Comparison of ENCODE assay signal across 26 cellular contexts in the genomic region with DNA sequence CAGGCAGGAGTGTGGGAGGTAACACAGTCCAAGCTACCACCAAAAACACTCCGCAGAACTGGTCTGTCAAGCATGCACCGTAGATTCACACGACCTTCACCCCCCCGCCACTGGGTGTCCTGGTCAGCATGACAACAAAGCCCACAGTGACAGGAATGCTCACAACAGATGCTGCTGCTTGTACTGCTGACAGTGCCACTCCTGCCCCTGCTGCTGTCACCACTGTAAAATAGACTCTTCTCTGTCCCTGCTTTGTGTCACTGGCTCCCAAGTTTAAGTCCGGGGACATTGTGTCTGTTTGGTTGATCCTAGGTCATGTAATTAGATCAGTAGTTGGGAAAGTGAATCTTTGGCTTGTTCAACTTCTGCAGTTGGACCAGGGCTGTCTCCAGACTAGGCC. TPM values are rescaled to one million over a fixed set of nuclear protein-coding genes. Genes with fewer than 3 reads are reported as not detected.
A peak's percentile ranks its signal among the peaks of the same experiment; 100 is the strongest.
DNase-seq lines count a peak whose midpoint lies in the region; ATAC-seq, FAIRE-seq and TF ChIP-seq lines count a peak whose summit lies in the region.
"Had no signal": no experiment of that assay in that cellular context is flagged by ENCODE, and none has a peak within 500 bp of the region (broad histone marks: within the 10 kb centered on the region; RNA-seq: fewer than 3 reads in every experiment).

No MANE protein-coding gene starts in this region.

- TF ChIP-seq EP300 in HepG2 (IDR thresholded peaks at IDR 0.05; ENCODE audit: low read depth in 2 of 2, low read length in 2 of 2) (no peak), HepG2 (CRISPR knock-in tag; IDR thresholded peaks at IDR 0.05; ENCODE audit: borderline replicate concordance) (no peak)

- H3K9ac ChIP-seq in HepG2 (ENCODE audit: insufficient read depth, low read depth, low read length), result no peak overlapping the region

- H3K4me3 Mint-ChIP-seq in MCF 10A (ENCODE audit: unreplicated experiment), result no peak overlapping the region
- H3K4me3 Mint-ChIP-seq: activated B cell treated with CpG ODN at 0.5 μM for 24 hours; activated CD4-positive, alpha-beta memory T cell treated with anti-CD3 and anti-CD28 coated beads for 36 hours had no signal

- TF ChIP-seq CTCF in breast epithelium (IDR thresholded peaks at IDR 0.05) (no peak), MCF 10A (IDR thresholded peaks at IDR 0.05; ENCODE audit: unreplicated experiment) (no peak), HepG2 (CRISPR knock-in tag; IDR thresholded peaks at IDR 0.05) (0 out of 2 replicates have a peak, but pooled peaks have one; percentile 7)

- H3K36me3 ChIP-seq in breast epithelium (no peaks in the 10 kb centered on the region), HepG2 (replicated peaks in 1 of 2; ENCODE audit: control insufficient read depth in 1 of 2, insufficient read depth in 2 of 2, low read length in 2 of 2) (no peaks in the 10 kb centered on the region)
- H3K36me3 ChIP-seq: cardiac muscle cell, pancreas had no signal

- no peak for TF ChIP-seq RAD21 in HepG2 (CRISPR knock-in tag; IDR thresholded peaks at IDR 0.05)

- intact Hi-C loops in breast epithelium (cut with DNase I; ENCODE audit: low total_unique reads) (no loop called here), MCF 10A (cut with micrococcal nuclease) (no loop called here), HepG2 (cut with micrococcal nuclease; ENCODE audit: unreplicated experiment) (no loop called here)

- H3K9me3 ChIP-seq in breast epithelium, result no peaks in the 10 kb centered on the region
- no peaks in the 10 kb centered on the region for H3K9me3 ChIP-seq in HepG2 (ENCODE audit: low read length)
- H3K9me3 ChIP-seq: pancreas had no signal

- no peak overlapping the region for H3K27ac Mint-ChIP-seq in MCF 10A (ENCODE audit: low read depth, unreplicated experiment)
- H3K27ac Mint-ChIP-seq: activated B cell treated with CpG ODN at 0.5 μM for 24 hours; activated CD4-positive, alpha-beta memory T cell treated with anti-CD3 and anti-CD28 coated beads for 36 hours had no signal

- no peaks in the 10 kb centered on the region for H3K27me3 Mint-ChIP-seq in MCF 10A (ENCODE audit: insufficient read depth, unreplicated experiment)

- H3K27me3 ChIP-seq in breast epithelium (no peaks in the 10 kb centered on the region), HepG2 (ENCODE audit: control insufficient read depth in 1 of 2, insufficient read depth in 2 of 2, low read length in 2 of 2) (peaks cover 0 to 3% of the 10 kb centered on the region in 2 experiments; a peak in 1 of 5 replicates)
- H3K27me3 ChIP-seq: cardiac muscle cell, pancreas had no signal

- FAIRE-seq in HepG2 (lab: Jason Lieb, UNC), result no peak
- FAIRE-seq: frontal cortex, GM12891, pancreas had no signal

- H3K4me2 ChIP-seq in HepG2 (ENCODE audit: low read depth, low read length), result no peak overlapping the region; the same call in 1 of the 2 replicates

- ATAC-seq in HepG2, result peak; percentile 96
- ATAC-seq in HG02763 (IDR thresholded peaks at IDR 0.05; ENCODE audit: unreplicated experiment), result no peak

- peak; percentile 50 to 74 for DNase-seq in breast epithelium (ENCODE audit: low spot score in 2 of 2)
- no peak for DNase-seq in MCF 10A (ENCODE audit: unreplicated experiment)
- peak; percentile 72 for DNase-seq in ecto neural progenitor cell (ENCODE audit: low spot score)
- peak; percentile 41 for DNase-seq in HepG2 (ENCODE audit: low spot score)
- no peak for DNase-seq in NCI-H2227 treated with DMSO at 0.1 percent for 48 hours (lab: John Stamatoyannopoulos, UW)
- no peak for DNase-seq in middle frontal gyrus (ENCODE audit: extremely low spot score, low spot score)
- no peak for DNase-seq in HPDE6-E6E7 (ENCODE audit: extremely low spot score)
- DNase-seq: ACHN; activated B cell treated with CpG ODN at 0.5 μM for 24 hours; activated CD4-positive, alpha-beta memory T cell treated with anti-CD3 and anti-CD28 coated beads for 36 hours; DMS 273 treated with DMSO at 0.1 percent for 48 hours; NCI-H2029 treated with DMSO at 0.1 percent for 48 hours; NCI-H446 treated with DMSO at 0.1 percent for 48 hours; pancreas; stimulated activated CD4-positive, alpha-beta T cell treated with anti-CD3 and anti-CD28 coated beads, Interleukin-4, amount 100 ng/mL, for 4 hours; T-helper 2 cell had no signal

- H3K9me3 Mint-ChIP-seq in MCF 10A (ENCODE audit: unreplicated experiment), result no peaks in the 10 kb centered on the region
- H3K9me3 Mint-ChIP-seq: activated B cell treated with CpG ODN at 0.5 μM for 24 hours; activated CD4-positive, alpha-beta memory T cell treated with anti-CD3 and anti-CD28 coated beads for 36 hours had no signal

- H3K4me1 ChIP-seq in breast epithelium (no peaks in the 10 kb centered on the region), HepG2 (ENCODE audit: insufficient read depth, low read length) (0 out of 2 replicates have a peak, but pooled peaks cover 6% of the 10 kb centered on the region)
- H3K4me1 ChIP-seq: pancreas had no signal

- H3K4me1 Mint-ChIP-seq in MCF 10A (ENCODE audit: insufficient read depth, unreplicated experiment), result no peaks in the 10 kb centered on the region

- H3K36me3 Mint-ChIP-seq in MCF 10A (ENCODE audit: insufficient read depth, unreplicated experiment), result no peaks in the 10 kb centered on the region
- H3K36me3 Mint-ChIP-seq: activated CD4-positive, alpha-beta memory T cell treated with anti-CD3 and anti-CD28 coated beads for 36 hours had no signal

- H3K79me2 ChIP-seq in HepG2 (ENCODE audit: insufficient read depth, low read length), result no peaks in the 10 kb centered on the region

- H3K4me3 ChIP-seq in breast epithelium, result no peak overlapping the region
- H3K4me3 ChIP-seq in HepG2 (replicated peaks in 1 of 3; ENCODE audit: insufficient read depth in 1 of 3, low read depth in 2 of 3, low read length in 3 of 3), result no peak overlapping the region
- H3K4me3 ChIP-seq: cardiac muscle cell, pancreas, skin epidermis had no signal

- WGBS in HepG2 (ENCODE audit: low lambda C conversion rate), result 0% methylated on average over 2 of the region's 5 CpGs

- POLR2A ChIA-PET in MCF 10A (lab: Yijun Ruan, JAX), result no interaction called here
- POLR2A ChIA-PET in HepG2 (lab: Yijun Ruan, JAX), result no interaction called here

- CTCF ChIA-PET in MCF 10A (lab: Yijun Ruan, JAX), result no interaction called here
- CTCF ChIA-PET in HepG2 (lab: Yijun Ruan, JAX; ENCODE audit: low intra/inter-chr PET ratio, low total read pairs), result no interaction called here

- TF ChIP-seq POLR2A in breast epithelium (IDR thresholded peaks at IDR 0.05) (no peak), HepG2 (IDR thresholded peaks at IDR 0.05; ENCODE audit: insufficient read depth in 1 of 2, low read depth in 2 of 2, low read length in 2 of 2) (no peak)

- H4K20me1 ChIP-seq in HepG2 (ENCODE audit: insufficient read depth, low read length), result no peaks in the 10 kb centered on the region

- H3K27ac ChIP-seq in breast epithelium, result no peak overlapping the region
- H3K27ac ChIP-seq in HepG2 (ENCODE audit: extremely low read length, insufficient read depth, low read length), result no peak overlapping the region
- H3K27ac ChIP-seq: cardiac muscle cell, epithelial cell of prostate, HL-60, pancreas, skin epidermis had no signal

- no peak overlapping the region for H2AFZ ChIP-seq in HepG2 (ENCODE audit: low read length)

- BruUV-seq in MCF 10A (replicated peaks; lab: Mats Ljungman, UMichigan), result no TSS peak
- no TSS peak for BruUV-seq in HepG2 (replicated peaks; lab: Mats Ljungman, UMichigan)

- in situ Hi-C loops in HepG2 (cut with HindIII; ENCODE audit: extremely low pct_ligation_motif_present, low pct_unique_long_range_greater_than_20kb), result no loop called here

RNA-seq across cellular contexts. Expression of gene ODF4, which starts 7.0 kb away (rescaled TPM):
- total RNA-seq in breast epithelium, result not detected
- total RNA-seq in MCF 10A (2022), result not detected in 2 replicates
- total RNA-seq in HepG2 (2016; rRNA removed; fragmentation: Illumina TruSeq; extraction: Trizol), result not detected in 2 replicates
- total RNA-seq in HepG2 (2016; cell fraction: cytosol; rRNA removed; fragmentation: Illumina TruSeq; extraction: Trizol; ENCODE audit: low read depth), result not detected in 2 replicates
- total RNA-seq in HepG2 (2016; cell fraction: insoluble cytoplasmic fraction; rRNA removed; fragmentation: Illumina TruSeq; extraction: Trizol), result not detected in 2 replicates
- not detected in 2 replicates for total RNA-seq in HepG2 (2016; cell fraction: membrane; rRNA removed; fragmentation: Illumina TruSeq; extraction: Trizol)
- total RNA-seq in HepG2 (2016; cell fraction: nucleus; rRNA removed; fragmentation: Illumina TruSeq; extraction: Trizol), result not detected in 2 replicates
- not detected in 2 replicates for polyA plus RNA-seq in HepG2 (2011; rRNA removed)
- polyA plus RNA-seq in HepG2 (2011; cell fraction: cytosol; rRNA removed), result not detected in 2 replicates
- polyA plus RNA-seq in HepG2 (2011; cell fraction: nucleus; rRNA removed), result not detected in 2 replicates
- not detected in 2 replicates for polyA plus RNA-seq in HepG2 (2012)
- polyA plus RNA-seq in HepG2 (2016; cell fraction: cytosol; fragmentation: Illumina TruSeq; extraction: Trizol; ENCODE audit: low read depth), result not detected in 2 replicates
- polyA plus RNA-seq in HepG2 (2016; cell fraction: insoluble cytoplasmic fraction; fragmentation: Illumina TruSeq; extraction: Trizol; ENCODE audit: low read depth), result not detected in 2 replicates
- not detected in 2 replicates for polyA plus RNA-seq in HepG2 (2016; cell fraction: membrane; fragmentation: Illumina TruSeq; extraction: Trizol; ENCODE audit: low read depth)
- polyA plus RNA-seq in HepG2 (2016; cell fraction: nucleus; fragmentation: Illumina TruSeq; extraction: Trizol; ENCODE audit: insufficient read depth, low read depth), result not detected in 2 replicates
- not detected in 2 replicates for polyA minus RNA-seq in HepG2 (2011; rRNA and poly(A)+ RNA removed; ENCODE audit: low replicate concordance)
- not detected in 2 replicates for polyA minus RNA-seq in HepG2 (2011; cell fraction: cytosol; rRNA and poly(A)+ RNA removed)
- not detected in 2 replicates for polyA minus RNA-seq in HepG2 (2011; cell fraction: nucleus; rRNA and poly(A)+ RNA removed)
- total RNA-seq: activated B cell treated with CpG ODN at 0.5 μM for 24 hours; activated CD4-positive, alpha-beta memory T cell treated with anti-CD3 and anti-CD28 coated beads for 36 hours; cardiac muscle cell; dermis microvascular lymphatic vessel endothelial cell; frontal cortex; lower leg skin; pancreas; urinary bladder had no signal
- polyA plus RNA-seq: cardiac muscle cell, pancreas, urinary bladder had no signal

RNA-seq across cellular contexts. Expression of gene ARHGEF15, which starts 22.6 kb away (rescaled TPM):
- total RNA-seq in breast epithelium (10 to 100 TPM in 2 of 3 donors, 1 to 10 TPM in 1; 2.9 to 75.4 (median 11.5) TPM), MCF 10A (2022) (not detected in 2 replicates), HepG2 (2016; rRNA removed; fragmentation: Illumina TruSeq; extraction: Trizol) (not detected in 2 replicates)
- total RNA-seq in HepG2 (2016; cell fraction: cytosol; rRNA removed; fragmentation: Illumina TruSeq; extraction: Trizol; ENCODE audit: low read depth), result not detected in 2 replicates
- total RNA-seq in HepG2 (2016; cell fraction: insoluble cytoplasmic fraction; rRNA removed; fragmentation: Illumina TruSeq; extraction: Trizol), result not detected in 2 replicates
- not detected in 2 replicates for total RNA-seq in HepG2 (2016; cell fraction: membrane; rRNA removed; fragmentation: Illumina TruSeq; extraction: Trizol)
- total RNA-seq in HepG2 (2016; cell fraction: nucleus; rRNA removed; fragmentation: Illumina TruSeq; extraction: Trizol), result not detected in 2 replicates
- not detected in 2 replicates for polyA plus RNA-seq in HepG2 (2011; rRNA removed)
- polyA plus RNA-seq in HepG2 (2011; cell fraction: cytosol; rRNA removed), result not detected in 2 replicates
- not detected in 2 replicates for polyA plus RNA-seq in HepG2 (2011; cell fraction: nucleus; rRNA removed)
- not detected in 2 replicates for polyA plus RNA-seq in HepG2 (2012)
- polyA plus RNA-seq in HepG2 (2016; cell fraction: cytosol; fragmentation: Illumina TruSeq; extraction: Trizol; ENCODE audit: low read depth), result not detected in 2 replicates
- not detected in 2 replicates for polyA plus RNA-seq in HepG2 (2016; cell fraction: insoluble cytoplasmic fraction; fragmentation: Illumina TruSeq; extraction: Trizol; ENCODE audit: low read depth)
- not detected in 2 replicates for polyA plus RNA-seq in HepG2 (2016; cell fraction: membrane; fragmentation: Illumina TruSeq; extraction: Trizol; ENCODE audit: low read depth)
- polyA plus RNA-seq in HepG2 (2016; cell fraction: nucleus; fragmentation: Illumina TruSeq; extraction: Trizol; ENCODE audit: insufficient read depth, low read depth), result not detected in 2 replicates
- not detected in 2 replicates for polyA minus RNA-seq in HepG2 (2011; rRNA and poly(A)+ RNA removed; ENCODE audit: low replicate concordance)
- not detected in 2 replicates for polyA minus RNA-seq in HepG2 (2011; cell fraction: cytosol; rRNA and poly(A)+ RNA removed)
- not detected in 2 replicates for polyA minus RNA-seq in HepG2 (2011; cell fraction: nucleus; rRNA and poly(A)+ RNA removed)
- total RNA-seq: activated B cell treated with CpG ODN at 0.5 μM for 24 hours; activated CD4-positive, alpha-beta memory T cell treated with anti-CD3 and anti-CD28 coated beads for 36 hours had no signal

RNA-seq across cellular contexts. Expression of gene SLC25A35, which starts 37.5 kb away (rescaled TPM):
- 1 to 10 TPM in 2 of 3 donors, under 1 TPM in 1; 0.96 to 4.7 (median 3.3) TPM for total RNA-seq in breast epithelium
- total RNA-seq in MCF 10A (2022), result 2.2 and 4.0 TPM in 2 replicates
- 0.28 and 0.91 TPM in 2 replicates for total RNA-seq in HepG2 (2016; rRNA removed; fragmentation: Illumina TruSeq; extraction: Trizol)
- total RNA-seq in HepG2 (2016; cell fraction: cytosol; rRNA removed; fragmentation: Illumina TruSeq; extraction: Trizol; ENCODE audit: low read depth), result 0.61 and 1.1 TPM in 2 replicates
- 0.30 and 0.82 TPM in 2 replicates for total RNA-seq in HepG2 (2016; cell fraction: insoluble cytoplasmic fraction; rRNA removed; fragmentation: Illumina TruSeq; extraction: Trizol)
- total RNA-seq in HepG2 (2016; cell fraction: membrane; rRNA removed; fragmentation: Illumina TruSeq; extraction: Trizol), result 0.46 and 0.69 TPM in 2 replicates
- total RNA-seq in HepG2 (2016; cell fraction: nucleus; rRNA removed; fragmentation: Illumina TruSeq; extraction: Trizol), result 1.9 and 2.9 TPM in 2 replicates
- 1.1 and 1.8 TPM in 2 replicates for polyA plus RNA-seq in HepG2 (2011; rRNA removed)
- polyA plus RNA-seq in HepG2 (2011; cell fraction: cytosol; rRNA removed), result 0.73 and 0.74 TPM in 2 replicates
- 12.0 and 12.7 TPM in 2 replicates for polyA plus RNA-seq in HepG2 (2011; cell fraction: nucleus; rRNA removed)
- 2.4 and 3.3 TPM in 2 replicates for polyA plus RNA-seq in HepG2 (2012)
- polyA plus RNA-seq in HepG2 (2016; cell fraction: cytosol; fragmentation: Illumina TruSeq; extraction: Trizol; ENCODE audit: low read depth), result 0.33 and 0.42 TPM in 2 replicates
- polyA plus RNA-seq in HepG2 (2016; cell fraction: insoluble cytoplasmic fraction; fragmentation: Illumina TruSeq; extraction: Trizol; ENCODE audit: low read depth), result 0.99 and 1.5 TPM in 2 replicates
- 0.37 and 0.59 TPM in 2 replicates for polyA plus RNA-seq in HepG2 (2016; cell fraction: membrane; fragmentation: Illumina TruSeq; extraction: Trizol; ENCODE audit: low read depth)
- polyA plus RNA-seq in HepG2 (2016; cell fraction: nucleus; fragmentation: Illumina TruSeq; extraction: Trizol; ENCODE audit: insufficient read depth, low read depth), result 5.8 and 6.6 TPM in 2 replicates
- polyA minus RNA-seq in HepG2 (2011; rRNA and poly(A)+ RNA removed; ENCODE audit: low replicate concordance), result 2.3 and 6.0 TPM in 2 replicates
- 0.35 and 0.49 TPM in 2 replicates for polyA minus RNA-seq in HepG2 (2011; cell fraction: cytosol; rRNA and poly(A)+ RNA removed)
- 2.1 and 2.4 TPM in 2 replicates for polyA minus RNA-seq in HepG2 (2011; cell fraction: nucleus; rRNA and poly(A)+ RNA removed)

RNA-seq across cellular contexts. Expression of gene RANGRF, which starts 44.2 kb away (rescaled TPM):
- total RNA-seq in breast epithelium (10 to 100 TPM; 22.1 to 25.2 (median 23.1) TPM), MCF 10A (2022) (38.6 and 41.8 TPM in 2 replicates), HepG2 (2016; rRNA removed; fragmentation: Illumina TruSeq; extraction: Trizol) (18.6 and 21.3 TPM in 2 replicates)
- 32.2 and 35.5 TPM in 2 replicates for total RNA-seq in HepG2 (2016; cell fraction: cytosol; rRNA removed; fragmentation: Illumina TruSeq; extraction: Trizol; ENCODE audit: low read depth)
- total RNA-seq in HepG2 (2016; cell fraction: insoluble cytoplasmic fraction; rRNA removed; fragmentation: Illumina TruSeq; extraction: Trizol), result 18.4 and 19.4 TPM in 2 replicates
- 30.6 and 38.9 TPM in 2 replicates for total RNA-seq in HepG2 (2016; cell fraction: membrane; rRNA removed; fragmentation: Illumina TruSeq; extraction: Trizol)
- total RNA-seq in HepG2 (2016; cell fraction: nucleus; rRNA removed; fragmentation: Illumina TruSeq; extraction: Trizol), result 10.6 and 12.2 TPM in 2 replicates
- 40.7 and 48.4 TPM in 2 replicates for polyA plus RNA-seq in HepG2 (2011; rRNA removed)
- polyA plus RNA-seq in HepG2 (2011; cell fraction: cytosol; rRNA removed), result 40.0 and 51.2 TPM in 2 replicates
- 53.9 and 65.1 TPM in 2 replicates for polyA plus RNA-seq in HepG2 (2011; cell fraction: nucleus; rRNA removed)
- 30.0 and 42.5 TPM in 2 replicates for polyA plus RNA-seq in HepG2 (2012)
- polyA plus RNA-seq in HepG2 (2016; cell fraction: cytosol; fragmentation: Illumina TruSeq; extraction: Trizol; ENCODE audit: low read depth), result 60.5 and 82.6 TPM in 2 replicates
- polyA plus RNA-seq in HepG2 (2016; cell fraction: insoluble cytoplasmic fraction; fragmentation: Illumina TruSeq; extraction: Trizol; ENCODE audit: low read depth), result 34.4 and 37.9 TPM in 2 replicates
- polyA plus RNA-seq in HepG2 (2016; cell fraction: membrane; fragmentation: Illumina TruSeq; extraction: Trizol; ENCODE audit: low read depth), result 50.3 and 63.7 TPM in 2 replicates
- polyA plus RNA-seq in HepG2 (2016; cell fraction: nucleus; fragmentation: Illumina TruSeq; extraction: Trizol; ENCODE audit: insufficient read depth, low read depth), result 38.8 and 42.0 TPM in 2 replicates
- 22.2 and 42.1 TPM in 2 replicates for polyA minus RNA-seq in HepG2 (2011; rRNA and poly(A)+ RNA removed; ENCODE audit: low replicate concordance)
- polyA minus RNA-seq in HepG2 (2011; cell fraction: cytosol; rRNA and poly(A)+ RNA removed), result 12.3 and 12.6 TPM in 2 replicates
- polyA minus RNA-seq in HepG2 (2011; cell fraction: nucleus; rRNA and poly(A)+ RNA removed), result 6.8 and 9.6 TPM in 2 replicates

Comparison
In these comparisons a context has a peak if more than half of its experiments do, and no peak if none do; other contexts are left out.
1. DNase-seq: peak in breast epithelium (2 of 2), ecto neural progenitor cell (single experiment) and HepG2 (single experiment); none in MCF 10A (single experiment), NCI-H2227 treated with DMSO at 0.1 percent for 48 hours (single experiment), middle frontal gyrus (single experiment) and HPDE6-E6E7 (single experiment).